Comparison of ENCODE assay signal across 11 cellular contexts in the genomic region with DNA sequence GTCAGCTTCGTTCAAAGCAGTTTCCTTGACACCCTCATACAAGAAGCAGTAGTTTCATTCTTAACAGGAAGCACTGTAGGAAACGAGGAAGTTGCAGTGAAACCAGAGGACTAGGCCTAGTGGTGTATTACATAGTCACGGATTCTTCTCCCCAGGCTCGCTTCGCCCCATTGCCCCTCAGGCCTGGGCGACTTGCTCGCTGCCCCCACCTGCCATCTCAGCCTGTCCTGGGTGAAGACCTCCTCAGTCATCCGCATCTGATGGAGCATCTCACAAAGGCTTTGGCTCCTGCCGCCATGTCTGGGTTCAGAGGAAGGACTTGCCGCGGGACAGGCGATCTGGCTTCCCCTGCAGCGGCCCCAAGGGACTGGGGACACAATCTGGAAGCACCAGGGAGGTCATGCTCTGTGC.
DNase-seq lines count a peak whose midpoint lies in the region; ATAC-seq, FAIRE-seq and TF ChIP-seq lines count a peak whose summit lies in the region.
"Had no signal": no experiment of that assay in that cellular context is flagged by ENCODE, and none has a peak within 500 bp of the region (broad histone marks: within the 10 kb centered on the region; RNA-seq: fewer than 3 reads in every experiment).

No MANE protein-coding gene starts in this region.

- H3K9me3 ChIP-seq in body of pancreas, result no peaks in the 10 kb centered on the region
- no peaks in the 10 kb centered on the region for H3K9me3 ChIP-seq in gastrocnemius medialis
- peaks cover 0 to 8% of the 10 kb centered on the region in 2 donors for H3K9me3 ChIP-seq in kidney (ENCODE audit: control insufficient read depth in 1 of 2, low read length in 2 of 2)

- DNase-seq in CD1c-positive myeloid dendritic cell (ENCODE audit: extremely low spot score) (peak; percentile 28), WTC11 (ENCODE audit: low spot score) (no peak), body of pancreas (no peak), NCI-H2029 treated with DMSO at 0.1 percent for 48 hours (lab: John Stamatoyannopoulos, UW) (no peak), gastrocnemius medialis (no peak), kidney (no peak)
- DNase-seq: activated naive CD4-positive, alpha-beta T cell treated with Interleukin-2 at 50 U/mL for 16 hours had no signal

- H3K4me1 ChIP-seq in body of pancreas (no peaks in the 10 kb centered on the region), gastrocnemius medialis (no peaks in the 10 kb centered on the region), kidney (ENCODE audit: control insufficient read depth in 1 of 2, insufficient read depth in 1 of 2, low read depth in 1 of 2, low read length in 2 of 2) (no peaks in the 10 kb centered on the region)

- H3K9ac ChIP-seq in kidney (ENCODE audit: low read length in 2 of 2), result no peak overlapping the region

- no peak for FAIRE-seq in kidney (lab: Jason Lieb, UNC)

- TF ChIP-seq CTCF in WTC11 (IDR thresholded peaks at IDR 0.05), result no peak
- TF ChIP-seq CTCF in body of pancreas (IDR thresholded peaks at IDR 0.05), result no peak
- TF ChIP-seq CTCF in gastrocnemius medialis (IDR thresholded peaks at IDR 0.05 in 4 of 5, conservative IDR thresholded peaks at IDR 0.05 in 1 of 5), result no peak
- TF ChIP-seq CTCF in kidney (IDR thresholded peaks at IDR 0.05; ENCODE audit: borderline replicate concordance, extremely low read depth, insufficient read depth), result no peak

- peaks cover 22% of the 10 kb centered on the region for H3K9me3 Mint-ChIP-seq in WTC11

- no peak overlapping the region for H3K27ac ChIP-seq in body of pancreas
- H3K27ac ChIP-seq in gastrocnemius medialis, result no peak overlapping the region
- H3K27ac ChIP-seq in kidney (ENCODE audit: low read depth in 2 of 2, low read length in 2 of 2), result no peak overlapping the region

- in situ Hi-C loops in gastrocnemius medialis (cut with MboI; ENCODE audit: low sequenced_read_pairs in 4 of 4), result no loop called here

- no peaks in the 10 kb centered on the region for H3K36me3 ChIP-seq in body of pancreas (replicated peaks in 1 of 2; ENCODE audit: insufficient read depth in 1 of 2, low read depth in 2 of 2)
- H3K36me3 ChIP-seq in gastrocnemius medialis, result no peaks in the 10 kb centered on the region
- no peaks in the 10 kb centered on the region for H3K36me3 ChIP-seq in kidney (ENCODE audit: control insufficient read depth in 1 of 2, insufficient read depth in 2 of 2, low read length in 2 of 2)

- 83 to 86% methylated on average over 13 of the region's 13 CpGs for WGBS in body of pancreas, 2 donors

- peak; percentile 73 for ATAC-seq in GM19455 (IDR thresholded peaks at IDR 0.05; ENCODE audit: unreplicated experiment)
- peak; percentile 92 for ATAC-seq in HG03135 (IDR thresholded peaks at IDR 0.05; ENCODE audit: unreplicated experiment)
- no peak; the same call in 1 of the 2 replicates for ATAC-seq in WTC11
- no peak for ATAC-seq in body of pancreas
- no peak for ATAC-seq in gastrocnemius medialis
- ATAC-seq: naive thymus-derived CD8-positive, alpha-beta T cell; SK-N-SH treated with all-trans-retinoic acid at 6 μM for 48 hours had no signal

- no peak overlapping the region for H3K4me3 ChIP-seq in body of pancreas
- H3K4me3 ChIP-seq in gastrocnemius medialis, result no peak overlapping the region
- H3K4me3 ChIP-seq in kidney (ENCODE audit: low read length in 2 of 2), result no peak overlapping the region

- intact Hi-C loops in body of pancreas (cut with DNase I) (no loop called here), gastrocnemius medialis (cut with DNase I; ENCODE audit: low total_unique reads) (no loop called here), kidney (cut with DNase I) (no loop called here)

- CTCF ChIA-PET in WTC11 (lab: Charles Lee), result no interaction called here

- H3K4me3 Mint-ChIP-seq in WTC11, result no peak overlapping the region
- H3K4me3 Mint-ChIP-seq: naive thymus-derived CD8-positive, alpha-beta T cell had no signal

- no peaks in the 10 kb centered on the region for H3K27me3 Mint-ChIP-seq in WTC11 (ENCODE audit: low read depth)
- H3K27me3 Mint-ChIP-seq: naive thymus-derived CD8-positive, alpha-beta T cell had no signal

- POLR2A ChIA-PET in WTC11 (lab: Charles Lee), result no interaction called here

- H3K36me3 Mint-ChIP-seq in WTC11, result no peaks in the 10 kb centered on the region
- H3K36me3 Mint-ChIP-seq: naive thymus-derived CD8-positive, alpha-beta T cell had no signal

- no peaks in the 10 kb centered on the region for H3K27me3 ChIP-seq in body of pancreas
- H3K27me3 ChIP-seq in gastrocnemius medialis, result no peaks in the 10 kb centered on the region

- no peak for TF ChIP-seq POLR2A in body of pancreas (IDR thresholded peaks at IDR 0.05)
- no peak for TF ChIP-seq POLR2A in gastrocnemius medialis (IDR thresholded peaks at IDR 0.05)

- no peak overlapping the region for H3K27ac Mint-ChIP-seq in WTC11
- H3K27ac Mint-ChIP-seq: naive thymus-derived CD8-positive, alpha-beta T cell had no signal

- H3K4me1 Mint-ChIP-seq in WTC11, result no peaks in the 10 kb centered on the region

TF ChIP-seq in WTC11, 78 proteins besides CTCF, POLR2A, EP300 and RAD21:
- 0 out of 2 replicates have a peak, but pooled peaks have one; percentile 25 for TF ChIP-seq FOXP1 (CRISPR knock-in tag; IDR thresholded peaks at IDR 0.05; ENCODE audit: borderline replicate concordance)
- TF ChIP-seq NFE2L1 (CRISPR knock-in tag; IDR thresholded peaks at IDR 0.05), result 0 out of 2 replicates have a peak, but pooled peaks have one; percentile 13
- TF ChIP-seq, protein P1, sequence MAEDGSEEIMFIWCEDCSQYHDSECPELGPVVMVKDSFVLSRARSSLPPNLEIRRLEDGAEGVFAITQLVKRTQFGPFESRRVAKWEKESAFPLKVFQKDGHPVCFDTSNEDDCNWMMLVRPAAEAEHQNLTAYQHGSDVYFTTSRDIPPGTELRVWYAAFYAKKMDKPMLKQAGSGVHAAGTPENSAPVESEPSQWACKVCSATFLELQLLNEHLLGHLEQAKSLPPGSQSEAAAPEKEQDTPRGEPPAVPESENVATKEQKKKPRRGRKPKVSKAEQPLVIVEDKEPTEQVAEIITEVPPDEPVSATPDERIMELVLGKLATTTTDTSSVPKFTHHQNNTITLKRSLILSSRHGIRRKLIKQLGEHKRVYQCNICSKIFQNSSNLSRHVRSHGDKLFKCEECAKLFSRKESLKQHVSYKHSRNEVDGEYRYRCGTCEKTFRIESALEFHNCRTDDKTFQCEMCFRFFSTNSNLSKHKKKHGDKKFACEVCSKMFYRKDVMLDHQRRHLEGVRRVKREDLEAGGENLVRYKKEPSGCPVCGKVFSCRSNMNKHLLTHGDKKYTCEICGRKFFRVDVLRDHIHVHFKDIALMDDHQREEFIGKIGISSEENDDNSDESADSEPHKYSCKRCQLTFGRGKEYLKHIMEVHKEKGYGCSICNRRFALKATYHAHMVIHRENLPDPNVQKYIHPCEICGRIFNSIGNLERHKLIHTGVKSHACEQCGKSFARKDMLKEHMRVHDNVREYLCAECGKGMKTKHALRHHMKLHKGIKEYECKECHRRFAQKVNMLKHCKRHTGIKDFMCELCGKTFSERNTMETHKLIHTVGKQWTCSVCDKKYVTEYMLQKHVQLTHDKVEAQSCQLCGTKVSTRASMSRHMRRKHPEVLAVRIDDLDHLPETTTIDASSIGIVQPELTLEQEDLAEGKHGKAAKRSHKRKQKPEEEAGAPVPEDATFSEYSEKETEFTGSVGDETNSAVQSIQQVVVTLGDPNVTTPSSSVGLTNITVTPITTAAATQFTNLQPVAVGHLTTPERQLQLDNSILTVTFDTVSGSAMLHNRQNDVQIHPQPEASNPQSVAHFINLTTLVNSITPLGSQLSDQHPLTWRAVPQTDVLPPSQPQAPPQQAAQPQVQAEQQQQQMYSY (CRISPR knock-in tag; IDR thresholded peaks at IDR 0.05), result no peak

Comparison
In these comparisons a context has a peak if more than half of its experiments do, and no peak if none do; other contexts are left out.
1. ATAC-seq: peak in GM19455 (single experiment) and HG03135 (single experiment); none in WTC11 (single experiment), body of pancreas (single experiment) and gastrocnemius medialis (0 of 2).